Comparison of ENCODE assay signal across 8 cellular contexts in the genomic region with DNA sequence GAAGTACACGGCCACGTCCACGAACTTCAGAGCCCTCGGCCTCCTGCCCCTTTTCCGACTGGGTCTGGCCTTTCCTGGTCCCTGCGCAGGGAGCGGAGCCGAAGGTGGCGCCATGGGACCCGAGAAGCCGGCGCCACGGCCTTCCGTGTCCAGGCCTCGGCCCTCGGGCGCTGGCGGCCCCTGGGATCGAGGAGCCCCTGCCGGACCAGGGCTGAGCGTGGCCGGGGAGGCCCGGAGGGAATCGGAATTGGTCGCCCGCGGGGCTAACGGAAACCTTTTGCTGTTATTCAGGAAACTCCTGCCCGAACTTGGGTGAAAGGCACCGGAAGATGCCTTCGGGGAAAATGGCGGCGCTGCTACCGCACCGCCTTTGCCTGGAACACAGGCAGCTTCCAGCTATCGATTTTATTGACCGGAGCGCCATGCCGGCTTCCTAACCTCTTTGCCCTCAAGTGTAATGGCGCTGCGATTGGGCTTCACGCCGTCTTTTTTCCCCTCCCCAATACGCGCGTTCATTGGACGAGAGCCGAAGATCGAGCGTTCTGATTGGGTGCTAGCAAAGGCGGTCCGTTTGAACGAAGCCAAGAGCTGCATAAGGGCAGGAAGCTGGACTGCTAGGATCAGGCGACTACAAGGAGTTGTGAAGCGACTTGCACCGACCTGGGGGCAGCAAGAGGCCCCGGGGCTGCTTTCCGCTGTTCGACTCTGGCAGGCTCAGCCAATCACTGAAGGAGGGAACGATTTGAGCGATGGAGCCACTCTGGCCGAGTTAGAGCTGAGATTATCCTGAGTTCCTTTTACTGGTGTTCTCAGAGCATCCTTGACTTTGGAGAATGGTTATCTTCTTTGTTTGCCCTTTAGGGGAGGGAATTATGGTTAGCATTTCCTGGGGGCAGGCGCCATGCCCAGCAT. TPM values are rescaled to one million over a fixed set of nuclear protein-coding genes. Genes with fewer than 3 reads are reported as not detected.
DNase-seq lines count a peak whose midpoint lies in the region; ATAC-seq and TF ChIP-seq lines count a peak whose summit lies in the region.

TSS of gene ZNF689 (minus strand) at position 462 of the 912 bp plus-strand sequence. CDS start at position 114, 348 bp downstream.

- ATAC-seq in DND-41 (ENCODE audit: insufficient read depth, low read depth), result peak; percentile 92
- peak; percentile 96 for ATAC-seq in naive thymus-derived CD4-positive, alpha-beta T cell
- ATAC-seq in stimulated activated naive B cell treated with anti-CD40 and anti-IgM and Interleukin-4, amounts not matched to agents 10 μg/mL and 1 μg/mL and 100 μg/mL, for 72 hours (replicated peaks), result peak; percentile 92 to 93

- H3K27me3 ChIP-seq in DND-41 (ENCODE audit: insufficient read depth, low read length, poor library complexity) (no peaks in the 10 kb centered on the region), GM23248 (replicated peaks; ENCODE audit: insufficient read depth) (no peaks in the 10 kb centered on the region), fibroblast of lung (ENCODE audit: control insufficient read depth, insufficient read depth, low read length) (no peaks in the 10 kb centered on the region)
- no peaks in the 10 kb centered on the region for H3K27me3 ChIP-seq in naive thymus-derived CD4-positive, alpha-beta T cell (ENCODE audit: control insufficient read depth in 2 of 2, insufficient read depth in 2 of 2, low read length in 2 of 2)

- no peaks in the 10 kb centered on the region for H3K9me3 Mint-ChIP-seq in naive thymus-derived CD4-positive, alpha-beta T cell
- H3K9me3 Mint-ChIP-seq in stimulated activated naive B cell treated with anti-CD40 and anti-IgM and Interleukin-4, amounts not matched to agents 10 μg/mL and 1 μg/mL and 100 μg/mL, for 72 hours, result no peaks in the 10 kb centered on the region

- H3K9me2 ChIP-seq in GM23248 (ENCODE audit: insufficient read depth), result no peaks in the 10 kb centered on the region

- peaks cover 0 to 12% (median 5%) of the 10 kb centered on the region in 5 donors for H3K36me3 Mint-ChIP-seq in naive thymus-derived CD4-positive, alpha-beta T cell
- peaks cover 11 to 15% of the 10 kb centered on the region in 2 donors for H3K36me3 Mint-ChIP-seq in stimulated activated naive B cell treated with anti-CD40 and anti-IgM and Interleukin-4, amounts not matched to agents 10 μg/mL and 1 μg/mL and 100 μg/mL, for 72 hours

- H3K9me3 ChIP-seq in DND-41 (ENCODE audit: insufficient read depth, low read length, severe bottlenecking), result no peaks in the 10 kb centered on the region
- no peaks in the 10 kb centered on the region for H3K9me3 ChIP-seq in GM23248 (ENCODE audit: low read depth)
- H3K9me3 ChIP-seq in fibroblast of lung (ENCODE audit: control insufficient read depth, insufficient read depth, low read depth, low read length), result no peaks in the 10 kb centered on the region
- H3K9me3 ChIP-seq in naive thymus-derived CD4-positive, alpha-beta T cell (ENCODE audit: control insufficient read depth in 2 of 3, low read length in 3 of 3), result no peaks in the 10 kb centered on the region

- CTCF ChIA-PET in naive thymus-derived CD4-positive, alpha-beta T cell (lab: Charles Lee), result interaction anchor here (0.6 to 1.4 kb wide), 5 partner anchors 19 to 1787 kb away, joined by 3 read pairs; partner anchors contain the start of genes ATXN2L and DCTPP1

- H3F3A ChIP-seq in GM23248 (ENCODE audit: insufficient read depth), result no peaks in the 10 kb centered on the region

- intact Hi-C loops in naive thymus-derived CD4-positive, alpha-beta T cell (cut with micrococcal nuclease), result loop anchor here (1.0 kb wide), 10 partner anchors 18 to 180 kb away; partner anchors contain the start of genes FBRS (in 2 of the 2), PRR14 (in 2 of the 2), ZNF785 (in 2 of the 2) and DCTPP1 (in 1 of the 2)

- WGBS in GM23248 (ENCODE audit: low coverage in 1 of 2, low lambda C conversion rate in 2 of 2, missing lambda C conversion rate in 2 of 2), 2 experiments, result 1 to 2% methylated on average over 54 to 63 of the region's 63 CpGs

- H3K4me3 ChIP-seq in DND-41 (ENCODE audit: low read depth in 1 of 2, low read length in 2 of 2) (peak within 1 kb of the TSS; percentile 71 to 92), GM23248 (peak within 1 kb of the TSS; percentile 83), fibroblast of lung (replicated peaks in 1 of 4; ENCODE audit: control extremely low read depth in 1 of 4, insufficient read depth in 1 of 4, low read depth in 3 of 4, low read length in 4 of 4) (peak within 1 kb of the TSS; percentile 74 to 88 (median 82))
- peak within 1 kb of the TSS; percentile 98 for H3K4me3 ChIP-seq in naive thymus-derived CD4-positive, alpha-beta T cell (ENCODE audit: low read length)

- H3K27ac ChIP-seq in DND-41 (ENCODE audit: low read length) (peak within 1 kb of the TSS; percentile 94), GM23248 (peak within 1 kb of the TSS; percentile 77), fibroblast of lung (ENCODE audit: insufficient read depth, low read length) (peak within 1 kb of the TSS; percentile 92)
- peak within 1 kb of the TSS; percentile 94 for H3K27ac ChIP-seq in naive thymus-derived CD4-positive, alpha-beta T cell (ENCODE audit: low read depth, low read length)

- H3K4me3 Mint-ChIP-seq in naive thymus-derived CD4-positive, alpha-beta T cell, result peak within 1 kb of the TSS; percentile 89 to 97 (median 94)
- peak within 1 kb of the TSS; percentile 88 to 92 for H3K4me3 Mint-ChIP-seq in stimulated activated naive B cell treated with anti-CD40 and anti-IgM and Interleukin-4, amounts not matched to agents 10 μg/mL and 1 μg/mL and 100 μg/mL, for 72 hours

- no peaks in the 10 kb centered on the region for H3K27me3 Mint-ChIP-seq in naive thymus-derived CD4-positive, alpha-beta T cell
- no peaks in the 10 kb centered on the region for H3K27me3 Mint-ChIP-seq in stimulated activated naive B cell treated with anti-CD40 and anti-IgM and Interleukin-4, amounts not matched to agents 10 μg/mL and 1 μg/mL and 100 μg/mL, for 72 hours

- peak within 1 kb of the TSS; percentile 85 for H3K4me2 ChIP-seq in DND-41 (ENCODE audit: insufficient read depth, low read length)
- H3K4me2 ChIP-seq in GM23248 (ENCODE audit: unreplicated experiment), result peak within 1 kb of the TSS; percentile 80
- peak within 1 kb of the TSS; percentile 90 for H3K4me2 ChIP-seq in fibroblast of lung (ENCODE audit: extremely low read depth, insufficient read depth, low read length)

- H3K9ac ChIP-seq in DND-41 (ENCODE audit: low read depth, low read length) (peak within 1 kb of the TSS; percentile 86), GM23248 (peak within 1 kb of the TSS; percentile 95), fibroblast of lung (ENCODE audit: insufficient read depth, low read length) (peak within 1 kb of the TSS; percentile 96)

- peak within 1 kb of the TSS; percentile 94 to 99 (median 97) for H3K27ac Mint-ChIP-seq in naive thymus-derived CD4-positive, alpha-beta T cell
- H3K27ac Mint-ChIP-seq in stimulated activated naive B cell treated with anti-CD40 and anti-IgM and Interleukin-4, amounts not matched to agents 10 μg/mL and 1 μg/mL and 100 μg/mL, for 72 hours, result peak within 1 kb of the TSS; percentile 94

- H3K36me3 ChIP-seq in DND-41 (ENCODE audit: insufficient read depth, low read length) (peaks cover 32% of the 10 kb centered on the region), GM23248 (ENCODE audit: low read depth) (no peaks in the 10 kb centered on the region), fibroblast of lung (ENCODE audit: control insufficient read depth, insufficient read depth, low read length) (no peaks in the 10 kb centered on the region)
- H3K36me3 ChIP-seq in naive thymus-derived CD4-positive, alpha-beta T cell (ENCODE audit: control insufficient read depth in 2 of 3, insufficient read depth in 3 of 3, low read length in 3 of 3), result peaks cover 0 to 31% (median 0%) of the 10 kb centered on the region in 3 experiments

- no peaks in the 10 kb centered on the region for H4K20me1 ChIP-seq in DND-41 (ENCODE audit: insufficient read depth, low read length)
- no peaks in the 10 kb centered on the region for H4K20me1 ChIP-seq in GM23248 (ENCODE audit: insufficient read depth)
- H4K20me1 ChIP-seq in fibroblast of lung (ENCODE audit: control insufficient read depth, extremely low read depth, insufficient read depth, low read length), result no peaks in the 10 kb centered on the region

- peak; percentile 97 for DNase-seq in DND-41
- peak; percentile 97 for DNase-seq in GM23248
- DNase-seq in LHCN-M2 (ENCODE audit: low read depth), result peak; percentile 98
- peak; percentile 98 for DNase-seq in RPMI8226
- DNase-seq in activated T-helper 1 cell treated with anti-CD3 and anti-CD28 coated beads, Interleukin-2, amount 50 U/mL, for 16 hours (ENCODE audit: low read depth in 1 of 2, low spot score in 1 of 2), result peak; percentile 88 to 89
- DNase-seq in fibroblast of lung (ENCODE audit: low read depth in 2 of 2), result peak; percentile 93 to 98
- peak; percentile 90 to 98 (median 93) for DNase-seq in naive thymus-derived CD4-positive, alpha-beta T cell
- peak; percentile 95 for DNase-seq in stimulated activated naive B cell treated with anti-CD40 and anti-IgM and Interleukin-4, amounts not matched to agents 10 μg/mL and 1 μg/mL and 100 μg/mL, for 72 hours

- H3K79me2 ChIP-seq in DND-41 (ENCODE audit: insufficient read depth, low read length) (peaks cover 37% of the 10 kb centered on the region), GM23248 (ENCODE audit: insufficient read depth) (peaks cover 19% of the 10 kb centered on the region), fibroblast of lung (ENCODE audit: control insufficient read depth, insufficient read depth, low read length) (no peaks in the 10 kb centered on the region)

- H3K4me1 ChIP-seq in DND-41 (ENCODE audit: insufficient read depth, low read length), result peaks cover 31% of the 10 kb centered on the region
- H3K4me1 ChIP-seq in GM23248 (ENCODE audit: insufficient read depth), result no peaks in the 10 kb centered on the region
- H3K4me1 ChIP-seq in fibroblast of lung (ENCODE audit: control insufficient read depth, extremely low read depth, insufficient read depth, low read length), result peaks cover 2% of the 10 kb centered on the region
- peaks cover 8 to 11% of the 10 kb centered on the region in 2 donors for H3K4me1 ChIP-seq in naive thymus-derived CD4-positive, alpha-beta T cell (ENCODE audit: control insufficient read depth in 2 of 2, insufficient read depth in 2 of 2, low read length in 2 of 2)

- TF ChIP-seq CTCF in DND-41 (IDR thresholded peaks at IDR 0.05; ENCODE audit: borderline replicate concordance, extremely low read depth, low read length, poor library complexity, severe bottlenecking), result peak; percentile 23
- no peak for TF ChIP-seq CTCF in fibroblast of lung (conservative IDR thresholded peaks at IDR 0.05 in 1 of 2, IDR thresholded peaks at IDR 0.05 in 1 of 2; ENCODE audit: low read depth in 1 of 2, low read length in 2 of 2)

- POLR2A ChIA-PET in naive thymus-derived CD4-positive, alpha-beta T cell (lab: Charles Lee), result interaction anchor here (0.5 to 3.3 kb wide), 23 partner anchors 12 to 427 kb away, joined by 3 to 21 read pairs (median 4); partner anchors contain the start of genes CORO1A, FBRS, PRR14 and SEPTIN1

- H2AFZ ChIP-seq in DND-41 (ENCODE audit: low read depth, low read length) (peak within 1 kb of the TSS; percentile 83), GM23248 (peak within 1 kb of the TSS; percentile 92), fibroblast of lung (ENCODE audit: low read length) (peak within 1 kb of the TSS; percentile 88)

- in situ Hi-C loops in GM23248 (cut with MboI), result loop anchor here (25.0 kb wide), 1 partner anchor 473 kb away; no protein-coding TSS in a partner anchor

- peaks cover 5 to 26% (median 22%) of the 10 kb centered on the region in 7 donors for H3K4me1 Mint-ChIP-seq in naive thymus-derived CD4-positive, alpha-beta T cell
- peaks cover 13 to 31% of the 10 kb centered on the region in 2 donors for H3K4me1 Mint-ChIP-seq in stimulated activated naive B cell treated with anti-CD40 and anti-IgM and Interleukin-4, amounts not matched to agents 10 μg/mL and 1 μg/mL and 100 μg/mL, for 72 hours

RNA-seq across cellular contexts. Expression of gene ZNF689, which starts in this region (rescaled TPM):
- 5.7 TPM in 2 replicates for total RNA-seq in GM23248 (2014; rRNA removed; shearing (Covaris generic))
- polyA plus RNA-seq in GM23248 (2016; fragmentation: Nextera tagmentation; extraction: Ambion mirVana), result 4.8 and 5.1 TPM in 2 replicates
- total RNA-seq in LHCN-M2 (2014; rRNA removed), result 8.7 and 12.5 TPM in 2 replicates
- polyA plus RNA-seq in LHCN-M2 (2012), result 5.5 TPM
- total RNA-seq in fibroblast of lung, result 4.6 and 6.1 TPM in 2 replicates
- 3.5 and 4.2 TPM in 2 replicates for polyA plus RNA-seq in fibroblast of lung
- polyA plus RNA-seq in fibroblast of lung (2012), result 3.6 and 4.7 TPM in 2 replicates
- 12.1 and 12.2 TPM in 2 replicates for polyA minus RNA-seq in fibroblast of lung (ENCODE audit: low replicate concordance)
- 10 to 100 TPM in 4 of 5 experiments, 1 to 10 TPM in 1; 6.8 to 14.6 (median 12.4) TPM for total RNA-seq in naive thymus-derived CD4-positive, alpha-beta T cell
- 10 to 100 TPM; 11.5 to 15.6 TPM for polyA plus RNA-seq in naive thymus-derived CD4-positive, alpha-beta T cell

Comparison
In these comparisons a context has a peak if more than half of its experiments do, and no peak if none do; other contexts are left out.
1. Peak in every context shown above with its lines: DNase-seq, ATAC-seq, H3K4me3 ChIP-seq and H3K27ac ChIP-seq.